ENCODE assay signal across 8 cellular contexts in genomic region chr1:235328271-235329138, GRCh38. TPM values are rescaled to one million over a fixed set of nuclear protein-coding genes. Genes with fewer than 3 reads are reported as not detected.
DNase-seq lines count a peak whose midpoint lies in the region; FAIRE-seq and TF ChIP-seq lines count a peak whose summit lies in the region.

Gene GGPS1 (plus strand): TSS chr1:235328570. CDS start chr1:235335265, 6,695 bp downstream.

- no peak within 1 kb of the TSS for H4K91ac ChIP-seq in neuronal stem cell (ENCODE audit: low read depth, low read length, poor library complexity)

- peak within 1 kb of the TSS; percentile 71 for H3K4me2 ChIP-seq in neuronal stem cell (ENCODE audit: insufficient read depth, low read length, poor library complexity, severe bottlenecking)

- H3K36me3 ChIP-seq in neuronal stem cell (replicated peaks in 1 of 2; ENCODE audit: control insufficient read depth in 2 of 2, insufficient read depth in 2 of 2, low read length in 2 of 2) (peaks cover 0 to 49% of the 10 kb centered on the region in 2 donors), subcutaneous abdominal adipose tissue (ENCODE audit: control insufficient read depth in 5 of 5, insufficient read depth in 5 of 5, low read length in 5 of 5) (no peaks in the 10 kb centered on the region)

- H3K4me3 Mint-ChIP-seq in HFFc6: no peak within 1 kb of the TSS; the same call in 1 of the 2 replicates

- H2BK120ac ChIP-seq in neuronal stem cell (ENCODE audit: low read depth, low read length): peak within 1 kb of the TSS; percentile 16

- H3K9ac ChIP-seq in neuronal stem cell (ENCODE audit: low read depth, low read length, poor library complexity): peak within 1 kb of the TSS; percentile 93
- peak within 1 kb of the TSS; percentile 95 to 100 (median 97) for H3K9ac ChIP-seq in subcutaneous abdominal adipose tissue (ENCODE audit: low read length in 5 of 5)

- H3K27me3 Mint-ChIP-seq in HFFc6 (ENCODE audit: insufficient read depth): peaks cover 2% of the 10 kb centered on the region; the same call in 1 of the 2 replicates

- H3K9me3 ChIP-seq in neuronal stem cell (replicated peaks in 1 of 2; ENCODE audit: control insufficient read depth in 2 of 2, insufficient read depth in 1 of 2, low read depth in 1 of 2, low read length in 2 of 2) (no peaks in the 10 kb centered on the region), subcutaneous abdominal adipose tissue (ENCODE audit: control insufficient read depth in 5 of 5, low read length in 5 of 5) (no peaks in the 10 kb centered on the region)

- in situ Hi-C loops in SK-MEL-5 (cut with HindIII; ENCODE audit: low pct_unique_long_range_greater_than_20kb, low sequenced_read_pairs): no loop called here

- H3K18ac ChIP-seq in neuronal stem cell (ENCODE audit: low read length): peak within 1 kb of the TSS; percentile 100

- H3K23ac ChIP-seq in neuronal stem cell (ENCODE audit: low read depth, low read length, poor library complexity): peak within 1 kb of the TSS; percentile 99

- TF ChIP-seq CTCF in HFFc6 (IDR thresholded peaks at IDR 0.05): peak; percentile 51

- H3K4ac ChIP-seq in neuronal stem cell (ENCODE audit: low read length): peak within 1 kb of the TSS; percentile 89

- H2BK15ac ChIP-seq in neuronal stem cell (ENCODE audit: low read length): no peak within 1 kb of the TSS

- peak within 1 kb of the TSS; percentile 92 for H2AFZ ChIP-seq in neuronal stem cell (ENCODE audit: low read length)

- peak within 1 kb of the TSS; percentile 98 for H3K27ac ChIP-seq in neuronal stem cell (replicated peaks; ENCODE audit: low read length)
- peak within 1 kb of the TSS; percentile 95 for H3K27ac ChIP-seq in subcutaneous abdominal adipose tissue (ENCODE audit: low read depth, low read length)

- peak; percentile 15 for FAIRE-seq in frontal cortex (lab: Jason Lieb, UNC)

- H3K27ac Mint-ChIP-seq in HFFc6: no peak within 1 kb of the TSS

- WGBS in neuronal stem cell (ENCODE audit: extremely low coverage in 2 of 2, insufficient read length in 2 of 2, insufficient replicate concordance in 1 of 2), 2 donors: no CpG with 5 or more reads among the region's 54 CpGs

- DNase-seq in GM04504 (ENCODE audit: low read depth) (peak; percentile 100), HFFc6 (peak; percentile 100), NAMALWA (ENCODE audit: low spot score) (peak; percentile 100), SK-MEL-5 (ENCODE audit: low read depth, low spot score) (peak; percentile 100), frontal cortex (ENCODE audit: low spot score in 2 of 2) (peak; percentile 64 to 87), neuronal stem cell (ENCODE audit: low spot score) (peak; percentile 100)
- peak; percentile 97 for DNase-seq in activated naive CD4-positive, alpha-beta T cell treated with Interleukin-2 at 50 U/mL for 16 hours

- peaks cover 1 to 21% of the 10 kb centered on the region in 2 donors for H3K4me1 ChIP-seq in neuronal stem cell (ENCODE audit: control insufficient read depth in 2 of 2, insufficient read depth in 1 of 2, low read depth in 1 of 2, low read length in 2 of 2)
- H3K4me1 ChIP-seq in subcutaneous abdominal adipose tissue (ENCODE audit: control insufficient read depth in 5 of 5, insufficient read depth in 5 of 5, low read length in 5 of 5): peaks cover 5 to 53% (median 47%) of the 10 kb centered on the region in 5 donors

- no peak within 1 kb of the TSS for H2BK12ac ChIP-seq in neuronal stem cell (ENCODE audit: low read length)

- H3K4me3 ChIP-seq in neuronal stem cell (ENCODE audit: low read length in 2 of 2) (peak within 1 kb of the TSS; percentile 82 to 96), subcutaneous abdominal adipose tissue (ENCODE audit: low read depth in 1 of 5, low read length in 5 of 5) (peak within 1 kb of the TSS; percentile 89 to 99 (median 93))

- peak within 1 kb of the TSS; percentile 100 for H2BK5ac ChIP-seq in neuronal stem cell (ENCODE audit: low read length)

- no peaks in the 10 kb centered on the region for H3K9me3 Mint-ChIP-seq in HFFc6

- H4K8ac ChIP-seq in neuronal stem cell (ENCODE audit: low read depth, low read length): no peak within 1 kb of the TSS

- peaks cover 7% of the 10 kb centered on the region for H3K79me1 ChIP-seq in neuronal stem cell (ENCODE audit: low read depth, low read length)

- H2AK5ac ChIP-seq in neuronal stem cell (ENCODE audit: low read depth, low read length): peak within 1 kb of the TSS; percentile 95

- H3K27me3 ChIP-seq in neuronal stem cell (ENCODE audit: control insufficient read depth in 3 of 3, insufficient read depth in 3 of 3, low read depth in 1 of 3, low read length in 3 of 3) (no peaks in the 10 kb centered on the region), subcutaneous abdominal adipose tissue (ENCODE audit: control insufficient read depth in 5 of 5, insufficient read depth in 4 of 5, low read length in 5 of 5) (peaks cover 0 to 4% (median 0%) of the 10 kb centered on the region in 5 donors)

- peaks cover 10% of the 10 kb centered on the region for H3K36me3 Mint-ChIP-seq in HFFc6 (ENCODE audit: low read depth)

- H3K14ac ChIP-seq in neuronal stem cell (ENCODE audit: low read length): peak within 1 kb of the TSS; percentile 56

- peaks cover 25% of the 10 kb centered on the region for H3K4me1 Mint-ChIP-seq in HFFc6 (ENCODE audit: low read depth)

RNA-seq across cellular contexts. Expression of gene GGPS1, which starts in this region (rescaled TPM):
- total RNA-seq in HFFc6 (2021; fragmentation: NEBNext Ultra II Directional; extraction: Animal tissue kit (Norgen Biotek cat#: 25700)): 10 to 100 TPM; 24.9 to 31.0 (median 26.7) TPM
- 24.1 and 24.6 TPM in 2 replicates for total RNA-seq in SK-MEL-5 (2014; rRNA removed; shearing (Covaris generic))
- polyA plus RNA-seq in SK-MEL-5 (2015; cell fraction: cytosol; rRNA removed): 15.9 and 17.7 TPM in 2 replicates
- 12.2 and 13.3 TPM in 2 replicates for polyA plus RNA-seq in SK-MEL-5 (2015; cell fraction: nucleus; rRNA removed)
- total RNA-seq in frontal cortex: 30.6 TPM
- 61.2 TPM for polyA plus RNA-seq in neuronal stem cell (2013, experiment 1 of 2)
- 63.6 TPM for polyA plus RNA-seq in neuronal stem cell (2013, experiment 2 of 2)

Comparison
In these comparisons a context has a peak if more than half of its experiments do, and no peak if none do; other contexts are left out.
1. Peak in every context shown above with its lines: DNase-seq, H3K4me3 ChIP-seq and H3K27ac ChIP-seq.